In genomic region chr1:226723640-226724532, GRCh38 we compare ENCODE assay signal across 1 cellular context.
TF ChIP-seq lines count a peak whose summit lies in the region.

No MANE protein-coding gene starts in this region.

TF ChIP-seq in GM23338, 12 proteins besides CTCF, POLR2A, EP300 and RAD21 (continued from another document):
- TF ChIP-seq REST (IDR thresholded peaks at IDR 0.05; ENCODE audit: unreplicated experiment) (no peak), ZNF114 (CRISPR knock-in tag; IDR thresholded peaks at IDR 0.05) (no peak), POLR2AphosphoS5 (IDR thresholded peaks at IDR 0.05; ENCODE audit: low read depth) (no peak)
TF ChIP-seq in GM23338: peak in this region for 0.
